1 cellular context compared by ENCODE assay signal in genomic region chr3:40465111-40465407, GRCh38.
TF ChIP-seq lines count a peak whose summit lies in the region.

No MANE protein-coding gene starts in this region.

TF ChIP-seq in GM23338, 12 proteins besides CTCF, POLR2A, EP300 and RAD21:
- TF ChIP-seq ZNF331 (CRISPR knock-in tag; IDR thresholded peaks at IDR 0.05; ENCODE audit: low read depth): no peak
- 0 out of 2 replicates have a peak, but pooled peaks have one; percentile 13 for TF ChIP-seq CREB1 (CRISPR knock-in tag; IDR thresholded peaks at IDR 0.05; ENCODE audit: low read depth)
